28 cellular contexts compared by ENCODE assay signal in the genomic region with DNA sequence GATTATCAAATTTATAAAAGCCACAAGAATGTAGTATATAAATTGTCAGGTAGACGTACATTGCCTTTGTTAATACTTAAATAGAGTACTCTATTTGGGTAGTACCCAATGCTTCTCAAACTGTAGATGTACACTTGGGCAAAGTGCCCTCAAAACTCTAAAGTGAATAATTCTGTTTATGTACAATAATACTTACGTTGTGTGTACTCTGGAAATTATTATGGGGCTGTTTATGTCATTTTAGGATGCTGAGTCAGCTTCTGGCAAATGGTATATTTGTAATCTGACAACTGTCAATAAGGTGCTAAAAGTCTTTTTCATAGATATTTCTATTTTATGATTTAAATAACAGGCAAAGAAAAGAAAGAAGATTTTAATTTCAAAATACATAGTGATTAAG.
"Had no signal": no experiment of that assay in that cellular context is flagged by ENCODE, and none has a peak within 500 bp of the region (broad histone marks: within the 10 kb centered on the region; RNA-seq: fewer than 3 reads in every experiment).

No MANE protein-coding gene starts in this region.

- H3K27ac ChIP-seq: adrenal gland, body of pancreas, epithelial cell of prostate, esophagus squamous epithelium had no signal

- DNase-seq: activated CD4-positive, alpha-beta memory T cell treated with anti-CD3 and anti-CD28 coated beads for 36 hours; activated CD4-positive, alpha-beta T cell treated with anti-CD3 and anti-CD28 coated beads for 36 hours; activated CD4-positive, alpha-beta T cell treated with anti-CD3 and anti-CD28 coated beads, Interleukin-2, amount 10 ng/mL, durations not matched to agents 24 days and 14 days; activated CD4-positive, CD25-positive, alpha-beta regulatory T cell; activated CD4-positive, CD25-positive, alpha-beta regulatory T cell treated with anti-CD3 and anti-CD28 coated beads, Interleukin-2, amount 50 U/mL, for 72 hours; activated CD8-positive, alpha-beta memory T cell treated with anti-CD3 and anti-CD28 coated beads, Interleukin-2, amount 10 ng/mL, durations not matched to agents 7 days and 5 days; activated CD8-positive, alpha-beta memory T cell treated with anti-CD3 and anti-CD28 coated beads, Interleukin-2, amount 50 U/mL, for 4 hours; activated CD8-positive, alpha-beta T cell treated with anti-CD3 and anti-CD28 coated beads, Interleukin-2, amount 10 ng/mL, durations not matched to agents 7 days and 5 days; activated effector memory CD4-positive, alpha-beta T cell treated with anti-CD3 and anti-CD28 coated beads, Interleukin-2, amount 50 U/mL, for 16 hours; activated naive CD4-positive, alpha-beta T cell treated with anti-CD3 and anti-CD28 coated beads for 36 hours; activated naive CD8-positive, alpha-beta T cell treated with anti-CD3 and anti-CD28 coated beads for 36 hours; activated naive CD8-positive, alpha-beta T cell treated with anti-CD3 and anti-CD28 coated beads, Interleukin-2, amount 50 U/mL, for 24 hours; activated T-cell treated with anti-CD3 and anti-CD28 coated beads, Interleukin-2, amount 50 U/mL, for 1 hour; activated T-cell treated with anti-CD3 and anti-CD28 coated beads, Interleukin-2, amount 50 U/mL, for 48 hours; adrenal gland; amygdala; aorta; body of pancreas; caudate nucleus; cortex of kidney; dermis blood vessel endothelial cell; effector CD4-positive, alpha-beta T cell; effector memory CD8-positive, alpha-beta T cell; esophagus squamous epithelium; foreskin fibroblast; head of caudate nucleus; T-helper 2 cell had no signal

- H3K4me1 ChIP-seq: adrenal gland, esophagus squamous epithelium had no signal

- ATAC-seq: activated CD4-positive, alpha-beta T cell treated with anti-CD3 and anti-CD28 coated beads for 36 hours; activated CD8-positive, alpha-beta memory T cell treated with anti-CD3 and anti-CD28 coated beads, Interleukin-2, amount 10 ng/mL, durations not matched to agents 7 days and 5 days; activated CD8-positive, alpha-beta T cell treated with anti-CD3 and anti-CD28 coated beads, Interleukin-2, amount 10 ng/mL, durations not matched to agents 7 days and 5 days; activated naive CD8-positive, alpha-beta T cell treated with anti-CD3 and anti-CD28 coated beads, Interleukin-2, amount 50 U/mL, for 24 hours; body of pancreas; effector memory CD8-positive, alpha-beta T cell had no signal

- H3K36me3 ChIP-seq: adrenal gland had no signal

- H3K27me3 ChIP-seq: adrenal gland, body of pancreas, esophagus squamous epithelium had no signal

- H3K4me3 ChIP-seq: adrenal gland, body of pancreas, esophagus squamous epithelium had no signal
